In the genomic region with DNA sequence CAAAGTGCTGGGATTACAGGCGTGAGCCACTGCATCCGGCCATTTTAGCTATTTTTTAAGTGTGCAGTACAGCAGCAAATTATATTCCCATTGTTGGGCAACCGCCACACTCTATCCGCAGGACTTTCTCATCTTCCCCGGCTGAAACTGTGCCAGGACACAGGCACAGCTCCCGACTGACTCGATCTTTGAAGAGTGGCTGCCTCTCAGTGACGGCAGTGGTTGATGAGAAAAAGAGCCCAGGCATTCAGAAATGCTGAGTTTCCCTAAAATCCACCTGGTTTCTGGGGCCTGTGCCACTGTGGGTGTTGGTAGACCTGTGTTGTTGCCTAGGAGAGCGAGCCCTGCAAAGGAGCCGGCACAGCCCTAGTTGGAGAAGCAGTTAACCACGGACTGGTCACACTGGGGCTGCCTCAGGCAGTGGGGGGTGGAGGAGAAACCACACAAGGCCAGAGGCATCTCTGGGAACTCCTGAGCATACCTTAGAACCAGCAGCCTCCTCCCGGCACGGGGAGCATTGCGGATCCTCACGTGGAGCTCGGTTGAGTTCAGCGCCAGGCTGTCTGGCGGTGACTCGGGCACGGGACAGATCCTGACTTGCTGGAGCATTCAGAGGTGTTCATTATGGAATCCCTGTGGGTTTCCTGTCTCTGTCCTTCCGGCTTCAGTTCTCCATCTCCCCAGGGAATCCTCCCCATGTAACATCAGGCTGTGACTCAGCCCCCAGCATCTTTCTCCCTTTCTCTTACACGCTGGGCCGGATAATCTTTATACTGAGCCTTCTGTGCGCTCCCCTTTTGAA, we compare ENCODE assay signal across 10 cellular contexts. TPM values are rescaled to one million over a fixed set of nuclear protein-coding genes. Genes with fewer than 3 reads are reported as not detected.
DNase-seq lines count a peak whose midpoint lies in the region; ATAC-seq and TF ChIP-seq lines count a peak whose summit lies in the region.
"Had no signal": no experiment of that assay in that cellular context is flagged by ENCODE, and none has a peak within 500 bp of the region (broad histone marks: within the 10 kb centered on the region; RNA-seq: fewer than 3 reads in every experiment).

No MANE protein-coding gene starts in this region.

- CTCF ChIA-PET in IMR-90 (lab: Yijun Ruan, JAX) = interaction anchor here (1.6 to 1.9 kb wide), 2 partner anchors 14 to 183 kb away, joined by 5 to 10 read pairs; no protein-coding TSS in a partner anchor

- no peak overlapping the region for H3K4me3 Mint-ChIP-seq in stimulated activated naive CD8-positive, alpha-beta T cell treated with anti-CD3 and anti-CD28 coated beads, Interleukin-15, amount 100 ng/mL, for 72 hours

- H4K5ac ChIP-seq in IMR-90 (ENCODE audit: low read depth, low read length) = no peak overlapping the region

- intact Hi-C loops in IMR-90 (cut with micrococcal nuclease) = no loop called here
- intact Hi-C loops in breast epithelium (cut with DNase I; ENCODE audit: low total_unique reads) = loop anchor here (10.0 kb wide), 1 partner anchor 104 kb away; no protein-coding TSS in a partner anchor
- intact Hi-C loops in posterior vena cava (cut with DNase I) = no loop called here

- TF ChIP-seq CTCF in AG10803 (conservative IDR thresholded peaks at IDR 0.05; ENCODE audit: low read length) (no peak), IMR-90 (conservative IDR thresholded peaks at IDR 0.05; ENCODE audit: low read depth, low read length) (no peak), breast epithelium (IDR thresholded peaks at IDR 0.05) (no peak)

- H2AFZ ChIP-seq in IMR-90 (replicated peaks; ENCODE audit: low read length, poor library complexity) = peak overlapping the region; percentile 9

- no peak overlapping the region for H2BK5ac ChIP-seq in IMR-90 (ENCODE audit: low read depth, low read length, poor library complexity, severe bottlenecking)

- TF ChIP-seq POLR2A in IMR-90 (IDR thresholded peaks at IDR 0.05; ENCODE audit: low read depth, low read length) (no peak), breast epithelium (IDR thresholded peaks at IDR 0.05) (no peak)

- H3K27me3 ChIP-seq in IMR-90 (ENCODE audit: control insufficient read depth, insufficient read depth, low read length) (no peaks in the 10 kb centered on the region), breast epithelium (no peaks in the 10 kb centered on the region)

- no peak overlapping the region for H3K9ac ChIP-seq in IMR-90 (ENCODE audit: low read depth, low read length)

- no peak overlapping the region for H3K4me2 ChIP-seq in IMR-90 (ENCODE audit: low read depth, low read length)

- H3K27me3 Mint-ChIP-seq in stimulated activated naive CD8-positive, alpha-beta T cell treated with anti-CD3 and anti-CD28 coated beads, Interleukin-15, amount 100 ng/mL, for 72 hours = no peaks in the 10 kb centered on the region

- H3K79me1 ChIP-seq in IMR-90 (ENCODE audit: low read depth in 1 of 2, low read length in 2 of 2) = peaks cover 27 to 94% of the 10 kb centered on the region in 2 experiments

- peaks cover 65% of the 10 kb centered on the region for H4K20me1 ChIP-seq in IMR-90 (ENCODE audit: insufficient read depth, low read length)

- no peak overlapping the region for H2BK15ac ChIP-seq in IMR-90 (ENCODE audit: low read depth, low read length)

- no peak overlapping the region; the same call in 1 of the 2 replicates for H2BK120ac ChIP-seq in IMR-90 (ENCODE audit: low read depth, low read length)

- 0 out of 2 replicates have a peak overlapping the region, but pooled peaks have one; percentile 0 for H3K14ac ChIP-seq in IMR-90 (replicated peaks; ENCODE audit: low read depth, low read length)

- in situ Hi-C loops in IMR-90 (cut with MboI; ENCODE audit: low sequenced_read_pairs) (no loop called here), KBM-7 (cut with MboI; ENCODE audit: low pct_unique_long_range_greater_than_20kb, low sequenced_read_pairs) (loop anchor here (25.0 kb wide), 1 partner anchor 168 kb away; no protein-coding TSS in a partner anchor)

- H3K4me1 ChIP-seq in IMR-90 (ENCODE audit: control insufficient read depth, insufficient read depth, low read length) (peaks cover 4% of the 10 kb centered on the region), breast epithelium (no peaks in the 10 kb centered on the region)

- POLR2A ChIA-PET in IMR-90 (lab: Charles Lee; ENCODE audit: unreplicated experiment) = no interaction called here

- TSS peak; percentile 31 for BruUV-seq in IMR-90 (replicated peaks; lab: Mats Ljungman, UMichigan)

- H3K27ac ChIP-seq in IMR-90 (ENCODE audit: insufficient read depth, low read length) = peak overlapping the region; percentile 10; the same call in 1 of the 2 replicates
- peak overlapping the region; percentile 48 to 71 for H3K27ac ChIP-seq in breast epithelium

- no peak overlapping the region for H3K18ac ChIP-seq in IMR-90 (ENCODE audit: low read depth, low read length)

- dilution Hi-C loops in IMR-90 (cut with HindIII; ENCODE audit: low sequenced_read_pairs, unreplicated experiment) = no loop called here

- H2AK5ac ChIP-seq in IMR-90 (ENCODE audit: low read depth, low read length) = no peak overlapping the region

- peaks cover 2% of the 10 kb centered on the region for H3K4me1 Mint-ChIP-seq in stimulated activated naive CD8-positive, alpha-beta T cell treated with anti-CD3 and anti-CD28 coated beads, Interleukin-15, amount 100 ng/mL, for 72 hours

- peak overlapping the region; percentile 70 for H2AK9ac ChIP-seq in IMR-90 (replicated peaks; ENCODE audit: low read depth, low read length, poor library complexity)

- H3K56ac ChIP-seq in IMR-90 (ENCODE audit: extremely low read depth, insufficient read depth, low read length) = no peak overlapping the region

- no peak overlapping the region for H2BK20ac ChIP-seq in IMR-90 (ENCODE audit: low read depth, low read length)

- no peak overlapping the region for H4K8ac ChIP-seq in IMR-90 (ENCODE audit: low read depth in 2 of 2, low read length in 2 of 2)

- no peaks in the 10 kb centered on the region for H3K9me3 Mint-ChIP-seq in stimulated activated naive CD8-positive, alpha-beta T cell treated with anti-CD3 and anti-CD28 coated beads, Interleukin-15, amount 100 ng/mL, for 72 hours

- 90% methylated on average over 16 of the region's 24 CpGs; no CpG with 5 or more reads in 1 of the 2 experiments for WGBS in IMR-90 (ENCODE audit: extremely low coverage in 2 of 2, insufficient read length in 1 of 2), 2 experiments

- H3K9me1 ChIP-seq in IMR-90 (ENCODE audit: insufficient read depth, low read length) = peaks cover 10% of the 10 kb centered on the region

- no peak for TF ChIP-seq RAD21 in IMR-90 (IDR thresholded peaks at IDR 0.05; ENCODE audit: low read length)

- H3K36me3 ChIP-seq in IMR-90 (ENCODE audit: control insufficient read depth, insufficient read depth, low read length) (peaks cover 92% of the 10 kb centered on the region), breast epithelium (peaks cover 9% of the 10 kb centered on the region)

- 0 out of 2 replicates have a peak overlapping the region, but pooled peaks have one; percentile 0 for H3K4ac ChIP-seq in IMR-90 (ENCODE audit: low read depth, low read length)

- ATAC-seq in IMR-90 (ENCODE audit: low read depth) = peak; percentile 23; the same call in 1 of the 2 replicates
- ATAC-seq in stimulated activated naive CD8-positive, alpha-beta T cell treated with anti-CD3 and anti-CD28 coated beads, Interleukin-15, amount 100 ng/mL, for 72 hours = no peak
- ATAC-seq: mucosa of descending colon had no signal

- H3K27ac Mint-ChIP-seq in stimulated activated naive CD8-positive, alpha-beta T cell treated with anti-CD3 and anti-CD28 coated beads, Interleukin-15, amount 100 ng/mL, for 72 hours = no peak overlapping the region

- H3K23ac ChIP-seq in IMR-90 (ENCODE audit: low read depth, low read length) = no peak overlapping the region

- H3K9me3 ChIP-seq in IMR-90 (ENCODE audit: control insufficient read depth, insufficient read depth, low read length) (no peaks in the 10 kb centered on the region), breast epithelium (no peaks in the 10 kb centered on the region)
- H3K9me3 ChIP-seq: mucosa of descending colon had no signal

- H4K91ac ChIP-seq in IMR-90 (ENCODE audit: insufficient read depth, low read depth, low read length) = no peak overlapping the region

- DNase-seq in AG10803 (ENCODE audit: low read depth) (peak; percentile 88), IMR-90 (peak; percentile 55), breast epithelium (ENCODE audit: low spot score in 2 of 2) (peak in 1 of 2 donors; percentile 83), myocyte (ENCODE audit: low read depth) (peak; percentile 38), KBM-7 (no peak), posterior vena cava (ENCODE audit: low spot score) (no peak), SHP77 (lab: John Stamatoyannopoulos, UW) (no peak)
- no peak for DNase-seq in stimulated activated naive CD8-positive, alpha-beta T cell treated with anti-CD3 and anti-CD28 coated beads, Interleukin-15, amount 100 ng/mL, for 72 hours
- DNase-seq: activated CD4-positive, alpha-beta T cell treated with anti-CD3 and anti-CD28 coated beads for 4 hours; mucosa of descending colon had no signal

- H3K4me3 ChIP-seq in AG10803 (ENCODE audit: low read length) (no peak overlapping the region), IMR-90 (ENCODE audit: insufficient read depth, low read depth, low read length) (no peak overlapping the region), breast epithelium (no peak overlapping the region)
- H3K4me3 ChIP-seq: mucosa of descending colon had no signal

TF ChIP-seq in IMR-90, 13 proteins besides CTCF, POLR2A, EP300 and RAD21:
- TF ChIP-seq MAFK (IDR thresholded peaks at IDR 0.05; ENCODE audit: low read depth, low read length) = no peak
- TF ChIP-seq SMC3 (IDR thresholded peaks at IDR 0.05; ENCODE audit: low read depth, low read length) = no peak
- no peak for TF ChIP-seq RCOR1 (IDR thresholded peaks at IDR 0.05; ENCODE audit: insufficient replicate concordance, low read length)

RNA-seq across cellular contexts. Expression of a gene that starts 16.2 kb away (rescaled TPM):
- total RNA-seq in IMR-90 (2012; rRNA removed) (26.9 and 34.1 TPM in 2 replicates), breast epithelium (100 to 1,000 TPM in 2 of 3 donors, 10 to 100 TPM in 1; 94.8 to 240 (median 144) TPM), myocyte (8.3 and 12.4 TPM in 2 replicates), posterior vena cava (10 to 100 TPM; 33.2 to 43.1 TPM)
- polyA plus RNA-seq in IMR-90 (2012; rRNA removed) = 45.5 and 51.3 TPM in 2 replicates
- 35.6 and 39.8 TPM in 2 replicates for polyA plus RNA-seq in IMR-90 (2012; cell fraction: cytosol; rRNA removed)
- polyA plus RNA-seq in IMR-90 (2012; cell fraction: nucleus; rRNA removed; ENCODE audit: low replicate concordance) = 86.2 and 130 TPM in 2 replicates
- 24.2 TPM for polyA plus RNA-seq in myocyte (2012)

Comparison
In these comparisons a context has a peak if more than half of its experiments do, and no peak if none do; other contexts are left out.
1. DNase-seq: peak in AG10803 (single experiment), IMR-90 (single experiment) and myocyte (single experiment); none in stimulated activated naive CD8-positive, alpha-beta T cell treated with anti-CD3 and anti-CD28 coated beads, Interleukin-15, amount 100 ng/mL, for 72 hours (0 of 2), KBM-7 (single experiment), posterior vena cava (single experiment) and SHP77 (0 of 2).